ENCODE assay signal across 9 cellular contexts in the genomic region with DNA sequence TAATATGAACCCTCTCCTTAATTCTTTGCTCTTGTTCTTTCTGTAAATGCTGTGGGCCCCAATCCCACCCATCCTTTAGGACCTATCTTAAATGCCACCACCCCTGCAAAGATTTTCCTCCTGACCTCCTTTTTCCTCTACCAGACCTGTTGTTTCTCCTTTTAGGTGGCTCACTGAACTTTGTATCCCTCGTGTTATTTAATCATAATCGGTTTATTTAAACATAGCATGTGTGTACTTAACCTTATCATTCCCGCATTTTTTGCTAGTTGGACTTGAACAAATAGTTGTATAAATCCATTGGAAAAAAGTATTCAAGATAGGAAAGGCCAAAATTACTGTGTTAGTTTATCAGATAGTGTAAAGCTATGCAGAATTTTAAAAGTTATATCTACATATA. TPM values are rescaled to one million over a fixed set of nuclear protein-coding genes. Genes with fewer than 3 reads are reported as not detected.
DNase-seq lines count a peak whose midpoint lies in the region; ATAC-seq, FAIRE-seq and TF ChIP-seq lines count a peak whose summit lies in the region.
"Had no signal": no experiment of that assay in that cellular context is flagged by ENCODE, and none has a peak within 500 bp of the region (broad histone marks: within the 10 kb centered on the region; RNA-seq: fewer than 3 reads in every experiment).

No MANE protein-coding gene starts in this region.

- TF ChIP-seq RAD21 in H1 (IDR thresholded peaks at IDR 0.05 in 1 of 2, conservative IDR thresholded peaks at IDR 0.05 in 1 of 2; ENCODE audit: low read depth in 2 of 2, low read length in 2 of 2): no peak

- no peaks in the 10 kb centered on the region for H3K79me1 ChIP-seq in H1 (ENCODE audit: low read depth, low read length)

- H2BK12ac ChIP-seq in H1 (ENCODE audit: low read depth, low read length): no peak overlapping the region

- POLR2A ChIA-PET in CD4-positive, alpha-beta T cell (lab: Charles Lee): interaction anchor here (0.8 to 7.7 kb wide), 15 partner anchors 13 to 381 kb away, joined by 3 to 221 read pairs (median 17); partner anchors contain the start of genes CEP97, NXPE3 and ZBTB11
- POLR2A ChIA-PET in H1 (lab: Charles Lee; ENCODE audit: partially characterized antibody): interaction anchor here (0.7 to 3.0 kb wide), 18 partner anchors 10 to 231 kb away, joined by 3 to 25 read pairs (median 12); partner anchors contain the start of genes CEP97, RPL24 and ZBTB11

- no peak overlapping the region for H4K8ac ChIP-seq in H1 (ENCODE audit: extremely low read depth, insufficient read depth, low read length)

- TF ChIP-seq EP300 in H1 (IDR thresholded peaks at IDR 0.05; ENCODE audit: borderline replicate concordance in 1 of 2, low read depth in 2 of 2, low read length in 2 of 2): no peak

- no peak overlapping the region for H3K23ac ChIP-seq in H1 (ENCODE audit: insufficient read length)

- peaks cover 43% of the 10 kb centered on the region for H3K4me1 Mint-ChIP-seq in CD4-positive, alpha-beta T cell (ENCODE audit: low read depth)

- H3K27ac ChIP-seq in CD4-positive, alpha-beta T cell (ENCODE audit: low read depth, low read length): peak overlapping the region; percentile 99
- H3K27ac ChIP-seq in OCI-LY3 (ENCODE audit: low read length): peak overlapping the region; percentile 63
- peak overlapping the region; percentile 89; the same call in 1 of the 2 replicates for H3K27ac ChIP-seq in H1 (ENCODE audit: low read depth, low read length)
- peak overlapping the region; percentile 84 for H3K27ac ChIP-seq in osteoblast (ENCODE audit: low read depth, low read length)
- H3K27ac ChIP-seq: HL-60 had no signal

- H3K27me3 ChIP-seq in CD4-positive, alpha-beta T cell (ENCODE audit: control insufficient read depth, insufficient read depth, low read length): no peaks in the 10 kb centered on the region
- no peaks in the 10 kb centered on the region for H3K27me3 ChIP-seq in OCI-LY3 (ENCODE audit: low read depth, low read length)
- H3K27me3 ChIP-seq in H1 (replicated peaks in 1 of 4; ENCODE audit: control insufficient read depth in 3 of 4, extremely low read depth in 1 of 4, insufficient read depth in 3 of 4, low read length in 3 of 4): no peaks in the 10 kb centered on the region
- no peaks in the 10 kb centered on the region for H3K27me3 ChIP-seq in osteoblast (ENCODE audit: insufficient read depth, low read length)

- no peak overlapping the region for H3K14ac ChIP-seq in H1 (ENCODE audit: insufficient read length)

- no peak for TF ChIP-seq POLR2A in H1 (IDR thresholded peaks at IDR 0.05; ENCODE audit: control extremely low read depth in 1 of 2, low read depth in 2 of 2, low read length in 2 of 2)

- no peak for FAIRE-seq in H1 (lab: Jason Lieb, UNC)

- H3K36me3 Mint-ChIP-seq in CD4-positive, alpha-beta T cell (ENCODE audit: low read depth): peaks cover 39% of the 10 kb centered on the region

- no peak overlapping the region for H3K56ac ChIP-seq in H1 (replicated peaks; ENCODE audit: insufficient read length, low read depth, low read length)

- no peak overlapping the region for H4K91ac ChIP-seq in H1 (replicated peaks; ENCODE audit: insufficient read length, low read length)

- H3K9ac ChIP-seq in OCI-LY3 (ENCODE audit: low read length) (peak overlapping the region; percentile 77), H1 (replicated peaks in 1 of 4; ENCODE audit: extremely low read depth in 1 of 4, low read depth in 3 of 4, low read length in 3 of 4) (peak overlapping the region in 1 of 4 experiments; percentile 79; a peak in 3 of 7 replicates)

- no peaks in the 10 kb centered on the region for H3K9me3 Mint-ChIP-seq in CD4-positive, alpha-beta T cell

- H3K27me3 Mint-ChIP-seq in CD4-positive, alpha-beta T cell: peaks cover 5% of the 10 kb centered on the region

- 76% methylated on average over 3 of the region's 3 CpGs; no CpG with 5 or more reads in 1 of the 2 experiments for WGBS in H1 (ENCODE audit: extremely low coverage in 1 of 2, insufficient coverage in 1 of 2, insufficient read length in 1 of 2, insufficient replicate concordance in 2 of 2, low coverage in 1 of 2, low lambda C conversion rate in 2 of 2, missing lambda C conversion rate in 1 of 2), 2 experiments

- no peak overlapping the region; the same call in 1 of the 2 replicates for H2BK5ac ChIP-seq in H1 (ENCODE audit: low read depth, low read length)

- no peak for ATAC-seq in CD4-positive, alpha-beta T cell (ENCODE audit: poor library complexity)
- ATAC-seq in HG02588 (IDR thresholded peaks at IDR 0.05; ENCODE audit: unreplicated experiment) (no peak), GM21786 (IDR thresholded peaks at IDR 0.05; ENCODE audit: unreplicated experiment) (no peak)

- no peak overlapping the region for H2AFZ ChIP-seq in OCI-LY3 (ENCODE audit: low read depth, low read length)
- H2AFZ ChIP-seq in H1 (ENCODE audit: low read length): no peak overlapping the region
- peak overlapping the region; percentile 80 for H2AFZ ChIP-seq in osteoblast (ENCODE audit: low read length)

- H3K9me3 ChIP-seq in CD4-positive, alpha-beta T cell (ENCODE audit: control insufficient read depth, low read length): no peaks in the 10 kb centered on the region
- H3K9me3 ChIP-seq in OCI-LY3 (ENCODE audit: insufficient read depth, low read length) (no peaks in the 10 kb centered on the region), H1 (ENCODE audit: insufficient read depth in 2 of 2, low read depth in 1 of 2, low read length in 1 of 2) (no peaks in the 10 kb centered on the region), osteoblast (ENCODE audit: low read depth, low read length) (no peaks in the 10 kb centered on the region)

- no peak overlapping the region for H2BK15ac ChIP-seq in H1 (ENCODE audit: low read length)

- intact Hi-C loops in CD4-positive, alpha-beta T cell (cut with DNase I, micrococcal nuclease): loop anchor here in 1 of 2 experiments (5.0 kb wide), 2 partner anchors 36 to 161 kb away; partner anchors contain the start of gene RPL24

- no peak for DNase-seq in CD4-positive, alpha-beta T cell
- DNase-seq in H1 (ENCODE audit: low read depth in 1 of 2, low spot score in 2 of 2): no peak
- DNase-seq in osteoblast (ENCODE audit: insufficient read length, low spot score, missing footprints): no peak
- no peak for DNase-seq in globus pallidus (ENCODE audit: low spot score)
- no peak for DNase-seq in NCI-H69 (lab: John Stamatoyannopoulos, UW)

- H3K4me2 ChIP-seq in OCI-LY3 (ENCODE audit: low read length) (peak overlapping the region; percentile 80), H1 (ENCODE audit: insufficient read depth in 1 of 2, low read depth in 2 of 2, low read length in 2 of 2) (peak overlapping the region; percentile 78), osteoblast (ENCODE audit: insufficient read depth, low read length) (peak overlapping the region; percentile 92)

- no peak overlapping the region for H2BK120ac ChIP-seq in H1 (replicated peaks; ENCODE audit: low read depth, low read length)

- CTCF ChIA-PET in CD4-positive, alpha-beta T cell (lab: Charles Lee): interaction anchor here (1.3 kb wide), 1 partner anchor 20 kb away, joined by 3 read pairs; no protein-coding TSS in a partner anchor
- CTCF ChIA-PET in H1 (lab: Charles Lee; ENCODE audit: partially characterized antibody): interaction anchor here (1.1 to 4.0 kb wide), 6 partner anchors 21 to 377 kb away, joined by 3 to 24 read pairs (median 5); no protein-coding TSS in a partner anchor

- no peak overlapping the region for H2BK20ac ChIP-seq in H1 (ENCODE audit: low read length)

- H4K20me1 ChIP-seq in OCI-LY3 (ENCODE audit: insufficient read depth, low read length) (peaks cover 57% of the 10 kb centered on the region), H1 (replicated peaks in 1 of 2; ENCODE audit: control insufficient read depth in 1 of 2, insufficient read depth in 2 of 2, low read length in 2 of 2) (peaks cover 0 to 10% of the 10 kb centered on the region in 2 experiments), osteoblast (ENCODE audit: insufficient read depth, low read length) (peaks cover 30% of the 10 kb centered on the region)

- H3K4me1 ChIP-seq in OCI-LY3 (ENCODE audit: low read length): peaks cover 42% of the 10 kb centered on the region
- peaks cover 4 to 14% (median 9%) of the 10 kb centered on the region in 4 experiments for H3K4me1 ChIP-seq in H1 (replicated peaks in 1 of 4; ENCODE audit: control insufficient read depth in 3 of 4, insufficient read depth in 4 of 4, low read length in 3 of 4)
- H3K4me1 ChIP-seq in osteoblast (ENCODE audit: insufficient read depth, low read length): peaks cover 20% of the 10 kb centered on the region

- H3K79me2 ChIP-seq in OCI-LY3 (ENCODE audit: low read length): peaks cover 95% of the 10 kb centered on the region
- H3K79me2 ChIP-seq in H1 (ENCODE audit: control insufficient read depth in 1 of 2, insufficient read depth in 2 of 2, low read length in 2 of 2): peaks cover 13 to 35% of the 10 kb centered on the region in 2 experiments; a peak in 3 of 4 replicates
- H3K79me2 ChIP-seq in osteoblast (ENCODE audit: insufficient read depth, low read length): peaks cover 39% of the 10 kb centered on the region

- H4K5ac ChIP-seq in H1 (ENCODE audit: insufficient read length, low read depth, low read length): peak overlapping the region; percentile 14

- H3K27ac Mint-ChIP-seq in CD4-positive, alpha-beta T cell: peak overlapping the region; percentile 100

- H3K4me3 Mint-ChIP-seq in CD4-positive, alpha-beta T cell: peak overlapping the region; percentile 91

- H2AK5ac ChIP-seq in H1 (ENCODE audit: low read depth, low read length): no peak overlapping the region

- TF ChIP-seq CTCF in CD4-positive, alpha-beta T cell (IDR thresholded peaks at IDR 0.05): no peak
- TF ChIP-seq CTCF in OCI-LY3 (IDR thresholded peaks at IDR 0.05; ENCODE audit: low read depth, low read length) (no peak), H1 (IDR thresholded peaks at IDR 0.05; ENCODE audit: control extremely low read depth in 1 of 3, insufficient read depth in 1 of 3, low read depth in 1 of 3, low read length in 3 of 3) (no peak), osteoblast (IDR thresholded peaks at IDR 0.05; ENCODE audit: extremely low read depth, low read depth, low read length) (no peak)

- H3K4me3 ChIP-seq in OCI-LY3 (ENCODE audit: low read length) (peak overlapping the region; percentile 95), H1 (ENCODE audit: extremely low read depth in 1 of 4, insufficient read depth in 2 of 4, low read depth in 3 of 4, low read length in 4 of 4) (peak overlapping the region in 3 of 4 experiments; percentile 83 to 99 (median 96); a peak in 3 of 8 replicates), osteoblast (ENCODE audit: insufficient read depth, low read length) (peak overlapping the region; percentile 83)

- H3K18ac ChIP-seq in H1 (ENCODE audit: extremely low read depth, low read length): no peak overlapping the region; the same call in 1 of the 2 replicates

- H3K23me2 ChIP-seq in H1 (ENCODE audit: low read depth, low read length): no peaks in the 10 kb centered on the region; the same call in 1 of the 2 replicates

- no peak overlapping the region for H3K4ac ChIP-seq in H1 (replicated peaks; ENCODE audit: insufficient read length, low read depth, low read length)

- H3K36me3 ChIP-seq in OCI-LY3 (replicated peaks; ENCODE audit: low read depth, low read length) (peaks cover 63% of the 10 kb centered on the region), H1 (ENCODE audit: control insufficient read depth in 2 of 4, insufficient read depth in 4 of 4, low read length in 3 of 4) (peaks cover 6 to 18% (median 7%) of the 10 kb centered on the region in 4 experiments), osteoblast (ENCODE audit: insufficient read depth, low read length) (peaks cover 24% of the 10 kb centered on the region)

RNA-seq across cellular contexts. Expression of gene NFKBIZ, which starts 1.0 kb away (rescaled TPM):
- total RNA-seq in CD4-positive, alpha-beta T cell: 100 to 1,000 TPM; 438 to 451 TPM
- 24.5 TPM in 2 replicates for total RNA-seq in H1 (2021; fragmentation: NEBNext Ultra II Directional; extraction: Animal tissue kit (Norgen Biotek cat#: 25700))
- polyA plus RNA-seq in H1 (2011; rRNA removed): 7.2 and 7.6 TPM in 2 replicates
- 11.7 TPM for polyA plus RNA-seq in H1 (2011; cell fraction: cytosol; rRNA removed)
- polyA plus RNA-seq in H1 (2011; cell fraction: nucleus; rRNA removed): 28.2 TPM
- polyA plus RNA-seq in H1 (2012, experiment 1 of 2): 6.3 to 9.7 TPM (median 9.1 TPM) in 4 replicates
- 0.87 TPM for polyA plus RNA-seq in H1 (2012, experiment 2 of 2)
- 14.6 TPM for polyA plus RNA-seq in H1 (2013, experiment 1 of 2)
- 13.6 TPM for polyA plus RNA-seq in H1 (2013, experiment 2 of 2)
- polyA minus RNA-seq in H1 (2011; rRNA and poly(A)+ RNA removed): 28.3 and 29.0 TPM in 2 replicates
- 11.5 TPM for polyA minus RNA-seq in H1 (2011; cell fraction: cytosol; rRNA and poly(A)+ RNA removed)
- 77.8 TPM for polyA minus RNA-seq in H1 (2011; cell fraction: nucleus; rRNA and poly(A)+ RNA removed)
- total RNA-seq in osteoblast: 51.9 and 55.0 TPM in 2 replicates
